In the genomic region with DNA sequence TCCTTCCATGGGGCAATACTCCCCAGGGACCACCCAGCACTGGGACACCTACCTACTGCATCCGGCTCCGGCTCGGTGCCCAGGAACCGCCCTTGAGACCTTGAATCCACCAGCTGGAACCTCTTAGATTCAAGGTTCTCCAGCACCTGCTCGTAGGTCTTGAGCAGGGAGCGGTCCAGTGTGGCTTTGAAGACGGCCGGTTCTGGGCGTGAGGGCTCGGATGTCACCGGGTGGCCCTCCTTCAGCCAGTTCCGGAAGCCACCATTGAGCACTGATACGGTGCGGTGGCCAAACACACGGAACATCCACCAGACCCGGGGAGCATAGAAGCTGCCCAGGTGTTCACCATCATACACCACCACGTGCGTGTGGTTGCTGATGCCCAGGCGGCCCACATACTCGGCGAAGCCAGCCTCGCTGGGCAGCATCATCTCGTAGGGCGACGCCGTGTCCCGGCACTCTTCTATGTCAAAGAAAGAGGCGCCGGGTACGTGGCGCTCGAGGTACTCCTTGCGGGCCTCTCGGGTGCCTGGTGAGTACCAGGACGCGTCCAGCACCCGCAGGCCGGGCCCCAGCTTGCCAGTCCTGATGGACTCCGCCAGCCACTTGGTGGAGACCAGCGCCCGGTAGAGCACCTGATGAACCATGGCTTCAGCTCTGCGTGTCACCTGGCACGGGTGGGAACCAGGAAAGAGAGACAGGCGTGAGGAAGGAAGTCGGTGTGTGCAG, we compare ENCODE assay signal across 9 cellular contexts. TPM values are rescaled to one million over a fixed set of nuclear protein-coding genes. Genes with fewer than 3 reads are reported as not detected.
DNase-seq lines count a peak whose midpoint lies in the region; ATAC-seq and TF ChIP-seq lines count a peak whose summit lies in the region.
"Had no signal": no experiment of that assay in that cellular context is flagged by ENCODE, and none has a peak within 500 bp of the region (broad histone marks: within the 10 kb centered on the region; RNA-seq: fewer than 3 reads in every experiment).

No MANE protein-coding gene starts in this region.

- H3K27ac Mint-ChIP-seq in activated naive CD4-positive, alpha-beta T cell treated with anti-CD3 and anti-CD28 coated beads, Interleukin-2, amount 10 ng/mL, durations not matched to agents 7 days and 5 days: no peak overlapping the region
- peak overlapping the region; percentile 91 for H3K27ac Mint-ChIP-seq in dendritic cell treated with granulocyte-macrophage colony-stimulating factor and Interleukin-4, amounts not matched to agents 40 ng/mL and 50 ng/mL, for 4 days

- no peak for TF ChIP-seq CTCF in mucosa of descending colon (IDR thresholded peaks at IDR 0.05)
- TF ChIP-seq CTCF in uterus (IDR thresholded peaks at IDR 0.05): no peak

- TF ChIP-seq POLR2A in uterus (IDR thresholded peaks at IDR 0.05): no peak

- H3K27ac ChIP-seq in uterus: peak overlapping the region; percentile 90

- H3K9me3 ChIP-seq in mucosa of descending colon (no peaks in the 10 kb centered on the region), uterus (no peaks in the 10 kb centered on the region)

- DNase-seq in activated naive CD4-positive, alpha-beta T cell treated with anti-CD3 and anti-CD28 coated beads, Interleukin-2, amount 10 ng/mL, durations not matched to agents 7 days and 5 days: no peak
- DNase-seq in activated naive CD4-positive, alpha-beta T cell treated with Interleukin-2 at 50 U/mL for 16 hours: no peak
- DNase-seq in mucosa of descending colon (peak in 2 of 3 donors; percentile 49 to 58), uterus (no peak), SHP77 treated with DMSO at 0.1 percent for 48 hours (lab: John Stamatoyannopoulos, UW) (no peak), mesenteric fat pad (ENCODE audit: low spot score) (no peak)
- DNase-seq: DMS79 had no signal

- H3K4me3 ChIP-seq in mucosa of descending colon: peak overlapping the region; percentile 90
- H3K4me3 ChIP-seq in uterus: peak overlapping the region; percentile 85 to 97

- no peaks in the 10 kb centered on the region for H3K27me3 ChIP-seq in uterus

- peaks cover 2% of the 10 kb centered on the region for H3K36me3 Mint-ChIP-seq in activated naive CD4-positive, alpha-beta T cell treated with anti-CD3 and anti-CD28 coated beads, Interleukin-2, amount 10 ng/mL, durations not matched to agents 7 days and 5 days
- H3K36me3 Mint-ChIP-seq in dendritic cell treated with granulocyte-macrophage colony-stimulating factor and Interleukin-4, amounts not matched to agents 40 ng/mL and 50 ng/mL, for 4 days (ENCODE audit: low read depth): peaks cover 29% of the 10 kb centered on the region

- H3K4me1 ChIP-seq in mucosa of descending colon (ENCODE audit: low read depth) (peaks cover 59% of the 10 kb centered on the region), uterus (peaks cover 3 to 13% of the 10 kb centered on the region in 2 donors)

- intact Hi-C loops in dendritic cell treated with granulocyte-macrophage colony-stimulating factor and Interleukin-4, amounts not matched to agents 40 ng/mL and 50 ng/mL, for 4 days (cut with micrococcal nuclease): loop anchor here (2.0 kb wide), 1 partner anchor 33 kb away; a partner anchor contains a TSS
- intact Hi-C loops in mucosa of descending colon (cut with DNase I, micrococcal nuclease): no loop called here
- intact Hi-C loops in uterus (cut with DNase I; ENCODE audit: low total_unique reads): no loop called here

- peaks cover 75% of the 10 kb centered on the region for H3K27me3 Mint-ChIP-seq in activated naive CD4-positive, alpha-beta T cell treated with anti-CD3 and anti-CD28 coated beads, Interleukin-2, amount 10 ng/mL, durations not matched to agents 7 days and 5 days
- no peaks in the 10 kb centered on the region for H3K27me3 Mint-ChIP-seq in dendritic cell treated with granulocyte-macrophage colony-stimulating factor and Interleukin-4, amounts not matched to agents 40 ng/mL and 50 ng/mL, for 4 days

- peak overlapping the region; percentile 69 for H3K4me3 Mint-ChIP-seq in activated naive CD4-positive, alpha-beta T cell treated with anti-CD3 and anti-CD28 coated beads, Interleukin-2, amount 10 ng/mL, durations not matched to agents 7 days and 5 days
- peak overlapping the region; percentile 83 for H3K4me3 Mint-ChIP-seq in dendritic cell treated with granulocyte-macrophage colony-stimulating factor and Interleukin-4, amounts not matched to agents 40 ng/mL and 50 ng/mL, for 4 days

- H3K36me3 ChIP-seq in mucosa of descending colon (ENCODE audit: low read depth) (peaks cover 3% of the 10 kb centered on the region), uterus (no peaks in the 10 kb centered on the region)

- no peaks in the 10 kb centered on the region for H3K9me3 Mint-ChIP-seq in activated naive CD4-positive, alpha-beta T cell treated with anti-CD3 and anti-CD28 coated beads, Interleukin-2, amount 10 ng/mL, durations not matched to agents 7 days and 5 days
- H3K9me3 Mint-ChIP-seq in dendritic cell treated with granulocyte-macrophage colony-stimulating factor and Interleukin-4, amounts not matched to agents 40 ng/mL and 50 ng/mL, for 4 days: no peaks in the 10 kb centered on the region

- CTCF ChIA-PET in activated naive CD4-positive, alpha-beta T cell treated with anti-CD3 and anti-CD28 coated beads, Interleukin-2, amount 10 ng/mL, durations not matched to agents 7 days and 5 days (lab: Charles Lee): interaction anchor here (1.0 to 5.3 kb wide), 6 partner anchors 11 to 181 kb away, joined by 3 to 38 read pairs (median 4); no protein-coding TSS in a partner anchor

- ATAC-seq in mucosa of descending colon (no peak), HG03159 (IDR thresholded peaks at IDR 0.05; ENCODE audit: unreplicated experiment) (no peak)

- H3K4me1 Mint-ChIP-seq in activated naive CD4-positive, alpha-beta T cell treated with anti-CD3 and anti-CD28 coated beads, Interleukin-2, amount 10 ng/mL, durations not matched to agents 7 days and 5 days: peaks cover 22% of the 10 kb centered on the region
- peaks cover 57% of the 10 kb centered on the region for H3K4me1 Mint-ChIP-seq in dendritic cell treated with granulocyte-macrophage colony-stimulating factor and Interleukin-4, amounts not matched to agents 40 ng/mL and 50 ng/mL, for 4 days (ENCODE audit: low read depth)

RNA-seq across cellular contexts. Expression of a gene that starts 1.0 kb away (rescaled TPM):
- 100 to 1,000 TPM; 170 to 494 (median 337) TPM for total RNA-seq in mucosa of descending colon
- total RNA-seq in uterus: 10 to 100 TPM; 19.6 to 36.8 (median 25.1) TPM
- total RNA-seq in mesenteric fat pad: 58.5 TPM

RNA-seq across cellular contexts. Expression of a gene that starts 1.3 kb away (rescaled TPM):
- total RNA-seq in mucosa of descending colon (100 to 1,000 TPM; 135 to 224 (median 186) TPM), uterus (100 to 1,000 TPM in 2 of 4 donors, 10 to 100 TPM in 2; 37.1 to 152 (median 84.1) TPM), mesenteric fat pad (63.8 TPM)

RNA-seq across cellular contexts. Expression of a gene that starts 33.3 kb away (rescaled TPM):
- total RNA-seq in mucosa of descending colon (10 to 100 TPM; 24.9 to 40.1 (median 31.3) TPM), uterus (10 to 100 TPM in 2 of 4 donors, 1 to 10 TPM in 1, under 1 TPM in 1; 0.59 to 31.7 (median 15.4) TPM), mesenteric fat pad (13.4 TPM)

Comparison
In these comparisons a context has a peak if more than half of its experiments do, and no peak if none do; other contexts are left out.
1. DNase-seq: peak in mucosa of descending colon (2 of 3); none in activated naive CD4-positive, alpha-beta T cell treated with anti-CD3 and anti-CD28 coated beads, Interleukin-2, amount 10 ng/mL, durations not matched to agents 7 days and 5 days (single experiment), activated naive CD4-positive, alpha-beta T cell treated with Interleukin-2 at 50 U/mL for 16 hours (single experiment), uterus (0 of 2), SHP77 treated with DMSO at 0.1 percent for 48 hours (single experiment) and mesenteric fat pad (single experiment).